ENCODE assay signal across 12 cellular contexts in the genomic region with DNA sequence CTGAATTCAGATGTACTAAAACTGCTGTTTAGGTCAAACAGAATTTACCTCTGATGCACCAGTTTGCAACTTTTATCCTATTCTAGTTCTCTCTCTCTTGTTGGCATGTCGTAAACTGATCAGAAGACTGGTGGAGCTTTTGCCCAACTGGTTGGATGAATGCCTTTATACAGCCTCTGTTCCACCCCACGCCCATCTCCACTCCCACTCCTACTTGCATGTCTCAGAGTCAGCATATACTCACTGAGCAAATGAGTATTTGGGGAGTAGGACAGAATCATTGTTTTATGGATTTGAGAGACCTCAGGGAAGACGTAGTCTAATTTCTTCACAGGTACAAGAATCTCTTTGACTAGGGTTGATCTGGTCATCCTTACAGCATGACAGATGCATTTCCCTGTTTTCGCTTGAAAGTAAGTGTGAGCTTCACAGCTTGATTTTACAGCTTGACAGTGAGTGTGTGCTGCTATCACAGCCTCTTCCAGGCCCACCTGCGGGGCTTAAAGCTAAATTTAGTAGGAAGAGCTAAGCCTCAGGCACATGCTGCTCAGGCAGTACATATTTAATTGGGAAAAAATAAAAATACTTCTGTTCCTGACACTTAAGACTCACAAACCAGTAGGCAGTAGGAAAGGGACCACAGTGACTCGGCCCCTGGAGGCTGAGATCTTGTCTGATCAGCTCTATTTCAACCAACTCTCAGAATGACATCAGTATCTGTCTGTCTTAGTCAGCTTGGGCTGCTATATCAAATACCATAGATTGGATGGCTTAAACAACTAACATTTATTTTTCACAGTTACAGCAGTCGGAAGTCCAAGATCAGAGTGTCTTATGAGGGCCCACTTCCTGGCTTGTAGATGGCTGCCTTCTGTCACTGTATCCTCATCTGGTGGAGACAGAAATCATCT. TPM values are rescaled to one million over a fixed set of nuclear protein-coding genes. Genes with fewer than 3 reads are reported as not detected.
DNase-seq lines count a peak whose midpoint lies in the region; ATAC-seq, FAIRE-seq and TF ChIP-seq lines count a peak whose summit lies in the region.
"Had no signal": no experiment of that assay in that cellular context is flagged by ENCODE, and none has a peak within 500 bp of the region (broad histone marks: within the 10 kb centered on the region; RNA-seq: fewer than 3 reads in every experiment).

No MANE protein-coding gene starts in this region.

- CTCF ChIA-PET in CD4-positive, alpha-beta T cell (lab: Charles Lee), result interaction anchor here (0.5 kb wide), 1 partner anchor 40 kb away, joined by 3 read pairs; no protein-coding TSS in a partner anchor

- FAIRE-seq in GM12891 (lab: Jason Lieb, UNC), result peak; percentile 48

- H3K27ac Mint-ChIP-seq in CD4-positive, alpha-beta T cell, result peak overlapping the region; percentile 7
- peak overlapping the region; percentile 59 for H3K27ac Mint-ChIP-seq in glutamatergic neuron (ENCODE audit: unreplicated experiment)

- peaks cover 9% of the 10 kb centered on the region for H3K27me3 Mint-ChIP-seq in CD4-positive, alpha-beta T cell
- H3K27me3 Mint-ChIP-seq in activated T-cell treated with anti-CD3 and anti-CD28 coated beads, Interleukin-2, amount 50 U/mL, for 4 hours (ENCODE audit: low read depth), result peaks cover 23% of the 10 kb centered on the region
- H3K27me3 Mint-ChIP-seq in glutamatergic neuron (ENCODE audit: unreplicated experiment), result peaks cover 2% of the 10 kb centered on the region

- H3K36me3 Mint-ChIP-seq in CD4-positive, alpha-beta T cell (ENCODE audit: low read depth), result no peaks in the 10 kb centered on the region
- no peaks in the 10 kb centered on the region for H3K36me3 Mint-ChIP-seq in activated T-cell treated with anti-CD3 and anti-CD28 coated beads, Interleukin-2, amount 50 U/mL, for 4 hours (ENCODE audit: insufficient read depth)
- H3K36me3 Mint-ChIP-seq in glutamatergic neuron (ENCODE audit: unreplicated experiment), result peaks cover 26% of the 10 kb centered on the region

- no peaks in the 10 kb centered on the region for H3K9me3 Mint-ChIP-seq in CD4-positive, alpha-beta T cell
- no peaks in the 10 kb centered on the region for H3K9me3 Mint-ChIP-seq in activated T-cell treated with anti-CD3 and anti-CD28 coated beads, Interleukin-2, amount 50 U/mL, for 4 hours
- H3K9me3 Mint-ChIP-seq in glutamatergic neuron (ENCODE audit: unreplicated experiment), result peaks cover 4% of the 10 kb centered on the region

- no peak overlapping the region for H3K27ac ChIP-seq in CD4-positive, alpha-beta T cell (ENCODE audit: low read depth, low read length)
- H3K27ac ChIP-seq in upper lobe of right lung, result no peak overlapping the region

- no peak for DNase-seq in CD4-positive, alpha-beta T cell
- DNase-seq in GM12891 (ENCODE audit: insufficient read length, low spot score) (no peak), glutamatergic neuron (no peak), upper lobe of right lung (no peak), NCI-H2227 (lab: John Stamatoyannopoulos, UW; ENCODE audit: unreplicated experiment) (no peak), NCI-H1092 treated with DMSO at 0.1 percent for 48 hours (lab: John Stamatoyannopoulos, UW) (no peak), NCI-H1417 (lab: John Stamatoyannopoulos, UW) (no peak)
- no peak for DNase-seq in activated T-cell treated with anti-CD3 and anti-CD28 coated beads, Interleukin-2, amount 50 U/mL, for 4 hours
- DNase-seq: NCI-H446, SIG-M5 had no signal

- no peak for TF ChIP-seq CTCF in CD4-positive, alpha-beta T cell (IDR thresholded peaks at IDR 0.05)
- TF ChIP-seq CTCF in glutamatergic neuron (IDR thresholded peaks at IDR 0.05; ENCODE audit: partially characterized antibody, unreplicated experiment) (no peak), upper lobe of right lung (IDR thresholded peaks at IDR 0.05) (no peak)

- H3K4me1 Mint-ChIP-seq in CD4-positive, alpha-beta T cell (ENCODE audit: low read depth), result peaks cover 11% of the 10 kb centered on the region
- H3K4me1 Mint-ChIP-seq in activated T-cell treated with anti-CD3 and anti-CD28 coated beads, Interleukin-2, amount 50 U/mL, for 4 hours (ENCODE audit: low read depth), result peaks cover 16% of the 10 kb centered on the region
- peaks cover 6% of the 10 kb centered on the region for H3K4me1 Mint-ChIP-seq in glutamatergic neuron (ENCODE audit: low read depth, unreplicated experiment)

- intact Hi-C loops in CD4-positive, alpha-beta T cell (cut with DNase I, micrococcal nuclease), result no loop called here
- intact Hi-C loops in upper lobe of right lung (cut with DNase I), result no loop called here

- no peak for ATAC-seq in CD4-positive, alpha-beta T cell (ENCODE audit: poor library complexity)
- ATAC-seq in activated T-cell treated with anti-CD3 and anti-CD28 coated beads, Interleukin-2, amount 50 U/mL, for 4 hours, result peak; percentile 71 to 83
- ATAC-seq in upper lobe of right lung, result no peak

- TF ChIP-seq POLR2A in GM12891 (IDR thresholded peaks at IDR 0.05; ENCODE audit: low read depth, low read length), result no peak

- H3K4me3 Mint-ChIP-seq in CD4-positive, alpha-beta T cell, result no peak overlapping the region
- no peak overlapping the region for H3K4me3 Mint-ChIP-seq in activated T-cell treated with anti-CD3 and anti-CD28 coated beads, Interleukin-2, amount 50 U/mL, for 4 hours
- no peak overlapping the region for H3K4me3 Mint-ChIP-seq in glutamatergic neuron (ENCODE audit: unreplicated experiment)

- no peak overlapping the region for H3K4me3 ChIP-seq in upper lobe of right lung
- H3K4me3 ChIP-seq: lung had no signal

- POLR2A ChIA-PET in CD4-positive, alpha-beta T cell (lab: Charles Lee), result no interaction called here

- no peaks in the 10 kb centered on the region for H3K36me3 ChIP-seq in upper lobe of right lung

- no peaks in the 10 kb centered on the region for H3K27me3 ChIP-seq in CD4-positive, alpha-beta T cell (ENCODE audit: control insufficient read depth, insufficient read depth, low read length)
- H3K27me3 ChIP-seq in upper lobe of right lung, result no peaks in the 10 kb centered on the region

- H3K9me3 ChIP-seq in CD4-positive, alpha-beta T cell (ENCODE audit: control insufficient read depth, low read length), result no peaks in the 10 kb centered on the region
- no peaks in the 10 kb centered on the region for H3K9me3 ChIP-seq in upper lobe of right lung

- no peaks in the 10 kb centered on the region for H3K4me1 ChIP-seq in upper lobe of right lung

TF ChIP-seq in GM12891, 5 proteins besides CTCF, POLR2A, EP300 and RAD21:
- TF ChIP-seq TAF1 (IDR thresholded peaks at IDR 0.05; ENCODE audit: low read depth, low read length) (no peak), PAX5 (IDR thresholded peaks at IDR 0.05; ENCODE audit: insufficient read depth, low read length, severe bottlenecking) (no peak), POLR2AphosphoS5 (IDR thresholded peaks at IDR 0.05; ENCODE audit: low read depth, low read length) (no peak), SPI1 (IDR thresholded peaks at IDR 0.05; ENCODE audit: low read depth, low read length) (no peak), POU2F2 (IDR thresholded peaks at IDR 0.05; ENCODE audit: low read depth, low read length) (no peak)

RNA-seq across cellular contexts. Expression of a gene that starts 8.6 kb away (rescaled TPM):
- under 1 TPM in 1 of 2 experiments, not detected in 1; 0.34 TPM for total RNA-seq in CD4-positive, alpha-beta T cell
- 0.08 TPM for polyA plus RNA-seq in GM12891 (2012; ENCODE audit: low read depth, missing spikeins)
- under 1 TPM in 2 of 3 donors, not detected in 1; 0.08 to 0.20 TPM for total RNA-seq in activated T-cell treated with anti-CD3 and anti-CD28 coated beads, Interleukin-2, amount 50 U/mL, for 4 hours
- total RNA-seq in glutamatergic neuron (ENCODE audit: unreplicated experiment) (47.4 TPM), upper lobe of right lung (not detected)
- total RNA-seq: osteocyte had no signal

RNA-seq across cellular contexts. Expression of a gene that starts 30.4 kb away (rescaled TPM):
- 1 to 10 TPM; 8.1 TPM for total RNA-seq in CD4-positive, alpha-beta T cell
- 14.4 TPM for polyA plus RNA-seq in GM12891 (2012; ENCODE audit: low read depth, missing spikeins)
- total RNA-seq in activated T-cell treated with anti-CD3 and anti-CD28 coated beads, Interleukin-2, amount 50 U/mL, for 4 hours, result 10 to 100 TPM; 45.3 to 47.5 (median 45.8) TPM
- 18.4 TPM for total RNA-seq in glutamatergic neuron (ENCODE audit: unreplicated experiment)
- 8.5 TPM for total RNA-seq in upper lobe of right lung

RNA-seq across cellular contexts. Expression of a gene that starts 30.6 kb away (rescaled TPM):
- 1 to 10 TPM; 1.4 to 1.7 TPM for total RNA-seq in CD4-positive, alpha-beta T cell
- 7.4 TPM for polyA plus RNA-seq in GM12891 (2012; ENCODE audit: low read depth, missing spikeins)
- 10 to 100 TPM; 19.7 to 27.3 (median 20.1) TPM for total RNA-seq in activated T-cell treated with anti-CD3 and anti-CD28 coated beads, Interleukin-2, amount 50 U/mL, for 4 hours
- total RNA-seq in glutamatergic neuron (ENCODE audit: unreplicated experiment), result 10.1 TPM
- 5.2 TPM for total RNA-seq in upper lobe of right lung

Comparison
In these comparisons a context has a peak if more than half of its experiments do, and no peak if none do; other contexts are left out.
1. ATAC-seq: peak in activated T-cell treated with anti-CD3 and anti-CD28 coated beads, Interleukin-2, amount 50 U/mL, for 4 hours (2 of 2); none in CD4-positive, alpha-beta T cell (single experiment) and upper lobe of right lung (single experiment).
2. RNA of a gene that starts 8.6 kb away (total RNA-seq): 47.4 TPM in glutamatergic neuron (single experiment); 0.34 TPM in CD4-positive, alpha-beta T cell, 0.08 to 0.20 TPM in activated T-cell treated with anti-CD3 and anti-CD28 coated beads, Interleukin-2, amount 50 U/mL, for 4 hours and not detected in upper lobe of right lung (single experiment); every median in the first group is over 10 times any median in the second.